ENCODE assay signal across 12 cellular contexts in the genomic region with DNA sequence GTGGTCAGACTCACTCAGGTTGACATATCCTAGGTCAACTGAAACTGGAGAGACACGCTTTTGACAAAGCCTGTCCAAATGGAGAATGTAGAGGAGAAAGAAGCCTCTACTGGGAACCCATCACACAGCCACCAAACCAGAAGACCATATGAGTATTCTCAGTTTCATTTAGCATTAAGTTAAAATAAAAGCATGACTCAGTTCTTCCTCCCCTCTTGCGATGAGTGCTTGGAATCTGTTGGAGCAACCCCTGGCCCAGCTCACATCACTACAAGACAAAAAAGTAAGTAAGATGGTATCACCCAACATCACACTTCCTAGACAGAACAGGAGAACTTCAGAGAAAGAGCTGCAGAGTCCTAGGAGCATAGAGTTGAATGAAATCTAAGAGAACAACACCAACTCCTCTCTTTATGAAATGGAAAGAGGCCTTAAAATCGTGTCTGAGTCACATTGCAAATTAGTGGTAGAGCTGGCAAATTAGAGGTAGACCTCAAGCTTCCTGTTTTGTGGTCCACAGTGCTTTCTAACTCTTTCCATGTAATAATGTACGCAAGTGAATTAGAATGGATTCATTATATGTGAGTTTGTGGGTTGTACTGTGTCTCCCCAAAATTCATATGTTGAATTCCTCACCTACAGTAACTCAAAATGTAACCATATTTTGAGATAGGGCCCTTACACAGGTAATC. TPM values are rescaled to one million over a fixed set of nuclear protein-coding genes. Genes with fewer than 3 reads are reported as not detected.
DNase-seq lines count a peak whose midpoint lies in the region; ATAC-seq lines count a peak whose summit lies in the region.
"Had no signal": no experiment of that assay in that cellular context is flagged by ENCODE, and none has a peak within 500 bp of the region (broad histone marks: within the 10 kb centered on the region; RNA-seq: fewer than 3 reads in every experiment).

No MANE protein-coding gene starts in this region.

- H3K4me3 ChIP-seq in SJCRH30: no peak overlapping the region
- no peak overlapping the region for H3K4me3 ChIP-seq in CD4-positive, alpha-beta memory T cell (ENCODE audit: low read length in 2 of 2)

- no peak overlapping the region for H3K27ac Mint-ChIP-seq in CD4-positive, alpha-beta memory T cell
- H3K27ac Mint-ChIP-seq: IgD-negative memory B cell had no signal

- no peak overlapping the region for H3K4me3 Mint-ChIP-seq in CD4-positive, alpha-beta memory T cell
- H3K4me3 Mint-ChIP-seq: IgD-negative memory B cell had no signal

- CTCF ChIA-PET in CD4-positive, alpha-beta memory T cell (lab: Charles Lee; ENCODE audit: partially characterized antibody): no interaction called here

- H3K27me3 Mint-ChIP-seq in CD4-positive, alpha-beta memory T cell: no peaks in the 10 kb centered on the region

- ATAC-seq in GM18499 (IDR thresholded peaks at IDR 0.05; ENCODE audit: insufficient read depth, unreplicated experiment) (peak; percentile 79), GM19043 (IDR thresholded peaks at IDR 0.05; ENCODE audit: low read depth, unreplicated experiment) (peak; percentile 53), HG02938 (IDR thresholded peaks at IDR 0.05; ENCODE audit: unreplicated experiment) (peak; percentile 86)

- H3K9me3 Mint-ChIP-seq in CD4-positive, alpha-beta memory T cell: peaks cover 0 to 4% (median under 1%) of the 10 kb centered on the region in 8 donors

- H3K27ac ChIP-seq in SJCRH30: no peak overlapping the region
- H3K27ac ChIP-seq in CD4-positive, alpha-beta memory T cell (ENCODE audit: low read depth, low read length): no peak overlapping the region
- H3K27ac ChIP-seq: neutrophil had no signal

- POLR2A ChIA-PET in CD4-positive, alpha-beta memory T cell (lab: Charles Lee; ENCODE audit: partially characterized antibody): no interaction called here

- peaks cover 0 to 4% (median 0%) of the 10 kb centered on the region in 4 donors for H3K4me1 Mint-ChIP-seq in CD4-positive, alpha-beta memory T cell
- H3K4me1 Mint-ChIP-seq: IgD-negative memory B cell had no signal

- H3K36me3 ChIP-seq in SJCRH30: no peaks in the 10 kb centered on the region
- H3K36me3 ChIP-seq in CD4-positive, alpha-beta memory T cell (ENCODE audit: insufficient read depth, low read length): no peaks in the 10 kb centered on the region
- H3K36me3 ChIP-seq: neutrophil had no signal

- H3K27me3 ChIP-seq in SJCRH30: no peaks in the 10 kb centered on the region
- H3K27me3 ChIP-seq in CD4-positive, alpha-beta memory T cell (ENCODE audit: insufficient read depth, low read length): no peaks in the 10 kb centered on the region
- H3K27me3 ChIP-seq: neutrophil had no signal

- intact Hi-C loops in CD4-positive, alpha-beta memory T cell (cut with micrococcal nuclease): no loop called here

- H3K9me3 ChIP-seq in SJCRH30 (replicated peaks): no peaks in the 10 kb centered on the region
- no peaks in the 10 kb centered on the region for H3K9me3 ChIP-seq in CD4-positive, alpha-beta memory T cell (ENCODE audit: control insufficient read depth in 1 of 2, low read length in 2 of 2)
- H3K9me3 ChIP-seq: neutrophil had no signal

- no peaks in the 10 kb centered on the region for H3K36me3 Mint-ChIP-seq in CD4-positive, alpha-beta memory T cell

- H3K4me1 ChIP-seq in SJCRH30: no peaks in the 10 kb centered on the region
- H3K4me1 ChIP-seq in CD4-positive, alpha-beta memory T cell (ENCODE audit: insufficient read depth, low read length): no peaks in the 10 kb centered on the region

- peak; percentile 56 for DNase-seq in MV-4-11 (lab: John Stamatoyannopoulos, UW)
- DNase-seq in SJCRH30: no peak
- no peak for DNase-seq in CD4-positive, alpha-beta memory T cell
- no peak for DNase-seq in inferior parietal cortex (ENCODE audit: extremely low spot score)
- DNase-seq in middle frontal gyrus (ENCODE audit: extremely low spot score, low spot score): no peak
- DNase-seq: COR-L47, NCI-H510A had no signal

RNA-seq across cellular contexts. Expression of a gene that starts 51.2 kb away (rescaled TPM):
- 0.06 TPM in 1 of 2 replicates, not detected in the other for total RNA-seq in SJCRH30 (2014; rRNA removed; shearing (Covaris generic))
- total RNA-seq in CD4-positive, alpha-beta memory T cell: not detected
- polyA plus RNA-seq in CD4-positive, alpha-beta memory T cell: not detected
